Comparison of ENCODE assay signal across 10 cellular contexts in the genomic region with DNA sequence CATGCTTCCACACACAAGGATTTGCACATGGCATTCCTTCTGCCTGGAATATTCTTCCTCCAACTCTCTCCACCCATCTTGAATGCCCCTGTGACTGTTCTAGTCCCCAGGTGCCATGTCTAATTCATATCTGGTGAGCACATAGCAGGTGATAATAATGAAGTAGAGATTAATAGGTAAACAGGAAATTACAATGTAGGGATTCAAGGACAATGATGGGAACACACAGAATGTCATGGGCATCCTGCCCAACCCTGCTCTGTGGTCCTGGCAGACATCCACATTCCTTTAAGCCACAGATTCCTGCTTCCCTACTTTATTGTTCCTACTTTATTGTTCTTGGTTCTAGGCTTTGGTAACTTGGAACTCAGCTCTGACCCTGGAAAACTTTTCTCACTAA.
DNase-seq lines count a peak whose midpoint lies in the region; ATAC-seq and TF ChIP-seq lines count a peak whose summit lies in the region.
"Had no signal": no experiment of that assay in that cellular context is flagged by ENCODE, and none has a peak within 500 bp of the region (broad histone marks: within the 10 kb centered on the region; RNA-seq: fewer than 3 reads in every experiment).

No MANE protein-coding gene starts in this region.

- in situ Hi-C loops in Caki2 (cut with HindIII; ENCODE audit: low pct_unique_long_range_greater_than_20kb, low sequenced_read_pairs) (no loop called here), brain microvascular endothelial cell (cut with HindIII; ENCODE audit: low pct_ligation_motif_present, low sequenced_read_pairs) (no loop called here)

- peak; percentile 56 for DNase-seq in Caki2 (ENCODE audit: low read depth)
- peak; percentile 36 for DNase-seq in brain microvascular endothelial cell
- DNase-seq in kidney tubule cell (ENCODE audit: low spot score) = peak; percentile 91
- no peak for DNase-seq in UCSD-AML1 (lab: John Stamatoyannopoulos, UW; ENCODE audit: unreplicated experiment)
- DNase-seq in lower lobe of right lung = no peak
- no peak for DNase-seq in iPS-NIHi7 (ENCODE audit: extremely low spot score)
- DNase-seq: natural killer cell; stimulated activated CD4-positive, alpha-beta T cell treated with anti-CD3 and anti-CD28 coated beads, Interleukin-2, amount 100 ng/mL, for 24 hours had no signal

- H3K9me3 ChIP-seq in lower lobe of right lung = no peaks in the 10 kb centered on the region

- intact Hi-C loops in lower lobe of right lung (cut with DNase I) = no loop called here

- no peaks in the 10 kb centered on the region for H3K4me1 ChIP-seq in lower lobe of right lung

- H3K27me3 ChIP-seq in brain microvascular endothelial cell (replicated peaks) = no peaks in the 10 kb centered on the region
- no peaks in the 10 kb centered on the region for H3K27me3 ChIP-seq in lower lobe of right lung (ENCODE audit: low read depth)

- no peak for TF ChIP-seq CTCF in brain microvascular endothelial cell (IDR thresholded peaks at IDR 0.05; ENCODE audit: low read depth, low read length, missing control alignments)
- TF ChIP-seq CTCF in lower lobe of right lung (IDR thresholded peaks at IDR 0.05) = no peak

- H3K4me3 ChIP-seq in brain microvascular endothelial cell (ENCODE audit: low read depth, low read length) (no peak overlapping the region), lower lobe of right lung (no peak overlapping the region)

- ATAC-seq in lower lobe of right lung (no peak), GM21786 (IDR thresholded peaks at IDR 0.05; ENCODE audit: unreplicated experiment) (no peak)
- ATAC-seq: natural killer cell had no signal

- no peak for TF ChIP-seq RAD21 in Ishikawa (IDR thresholded peaks at IDR 0.05; ENCODE audit: low read depth)

- H3K36me3 ChIP-seq in brain microvascular endothelial cell (replicated peaks) = no peaks in the 10 kb centered on the region
- H3K36me3 ChIP-seq in lower lobe of right lung = no peaks in the 10 kb centered on the region

- no peak overlapping the region for H3K27ac ChIP-seq in brain microvascular endothelial cell
- H3K27ac ChIP-seq in lower lobe of right lung = no peak overlapping the region

- peak; percentile 92 for TF ChIP-seq EP300 in Ishikawa (IDR thresholded peaks at IDR 0.05; ENCODE audit: borderline replicate concordance)

TF ChIP-seq in Ishikawa, 13 proteins besides CTCF, POLR2A, EP300 and RAD21:
- TF ChIP-seq ZBTB7A (IDR thresholded peaks at IDR 0.05; ENCODE audit: low read depth) (no peak), TEAD4 (IDR thresholded peaks at IDR 0.05) (peak; percentile 92), TCF12 (IDR thresholded peaks at IDR 0.05; ENCODE audit: low read depth) (peak; percentile 86), TAF1 (IDR thresholded peaks at IDR 0.05; ENCODE audit: low read depth) (no peak), CEBPB (IDR thresholded peaks at IDR 0.05) (no peak), YY1 (IDR thresholded peaks at IDR 0.05; ENCODE audit: low read depth) (peak; percentile 59; the same call in 1 of the 2 replicates), FOXM1 (IDR thresholded peaks at IDR 0.05; ENCODE audit: borderline replicate concordance, low read depth) (peak; percentile 83), CREB1 (IDR thresholded peaks at IDR 0.05; ENCODE audit: low read depth) (no peak), EGR1 (IDR thresholded peaks at IDR 0.05) (no peak), NFIC (IDR thresholded peaks at IDR 0.05) (peak; percentile 92)
- TF ChIP-seq, protein P1, sequence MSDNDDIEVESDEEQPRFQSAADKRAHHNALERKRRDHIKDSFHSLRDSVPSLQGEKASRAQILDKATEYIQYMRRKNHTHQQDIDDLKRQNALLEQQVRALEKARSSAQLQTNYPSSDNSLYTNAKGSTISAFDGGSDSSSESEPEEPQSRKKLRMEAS (IDR thresholded peaks at IDR 0.05) = peak; percentile 16; the same call in 1 of the 2 replicates
- TF ChIP-seq, protein P2, sequence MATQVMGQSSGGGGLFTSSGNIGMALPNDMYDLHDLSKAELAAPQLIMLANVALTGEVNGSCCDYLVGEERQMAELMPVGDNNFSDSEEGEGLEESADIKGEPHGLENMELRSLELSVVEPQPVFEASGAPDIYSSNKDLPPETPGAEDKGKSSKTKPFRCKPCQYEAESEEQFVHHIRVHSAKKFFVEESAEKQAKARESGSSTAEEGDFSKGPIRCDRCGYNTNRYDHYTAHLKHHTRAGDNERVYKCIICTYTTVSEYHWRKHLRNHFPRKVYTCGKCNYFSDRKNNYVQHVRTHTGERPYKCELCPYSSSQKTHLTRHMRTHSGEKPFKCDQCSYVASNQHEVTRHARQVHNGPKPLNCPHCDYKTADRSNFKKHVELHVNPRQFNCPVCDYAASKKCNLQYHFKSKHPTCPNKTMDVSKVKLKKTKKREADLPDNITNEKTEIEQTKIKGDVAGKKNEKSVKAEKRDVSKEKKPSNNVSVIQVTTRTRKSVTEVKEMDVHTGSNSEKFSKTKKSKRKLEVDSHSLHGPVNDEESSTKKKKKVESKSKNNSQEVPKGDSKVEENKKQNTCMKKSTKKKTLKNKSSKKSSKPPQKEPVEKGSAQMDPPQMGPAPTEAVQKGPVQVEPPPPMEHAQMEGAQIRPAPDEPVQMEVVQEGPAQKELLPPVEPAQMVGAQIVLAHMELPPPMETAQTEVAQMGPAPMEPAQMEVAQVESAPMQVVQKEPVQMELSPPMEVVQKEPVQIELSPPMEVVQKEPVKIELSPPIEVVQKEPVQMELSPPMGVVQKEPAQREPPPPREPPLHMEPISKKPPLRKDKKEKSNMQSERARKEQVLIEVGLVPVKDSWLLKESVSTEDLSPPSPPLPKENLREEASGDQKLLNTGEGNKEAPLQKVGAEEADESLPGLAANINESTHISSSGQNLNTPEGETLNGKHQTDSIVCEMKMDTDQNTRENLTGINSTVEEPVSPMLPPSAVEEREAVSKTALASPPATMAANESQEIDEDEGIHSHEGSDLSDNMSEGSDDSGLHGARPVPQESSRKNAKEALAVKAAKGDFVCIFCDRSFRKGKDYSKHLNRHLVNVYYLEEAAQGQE (IDR thresholded peaks at IDR 0.05; ENCODE audit: low read depth) = no peak
- TF ChIP-seq, protein P3, sequence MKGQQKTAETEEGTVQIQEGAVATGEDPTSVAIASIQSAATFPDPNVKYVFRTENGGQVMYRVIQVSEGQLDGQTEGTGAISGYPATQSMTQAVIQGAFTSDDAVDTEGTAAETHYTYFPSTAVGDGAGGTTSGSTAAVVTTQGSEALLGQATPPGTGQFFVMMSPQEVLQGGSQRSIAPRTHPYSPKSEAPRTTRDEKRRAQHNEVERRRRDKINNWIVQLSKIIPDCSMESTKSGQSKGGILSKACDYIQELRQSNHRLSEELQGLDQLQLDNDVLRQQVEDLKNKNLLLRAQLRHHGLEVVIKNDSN (IDR thresholded peaks at IDR 0.05) = no peak

Comparison
In these comparisons a context has a peak if more than half of its experiments do, and no peak if none do; other contexts are left out.
1. DNase-seq: peak in Caki2 (single experiment), brain microvascular endothelial cell (single experiment) and kidney tubule cell (single experiment); none in UCSD-AML1 (single experiment), lower lobe of right lung (single experiment) and iPS-NIHi7 (single experiment).